ENCODE assay signal across 25 cellular contexts in genomic region chr6:110456694-110457093, GRCh38. TPM values are rescaled to one million over a fixed set of nuclear protein-coding genes. Genes with fewer than 3 reads are reported as not detected.
"Had no signal": no experiment of that assay in that cellular context is flagged by ENCODE, and none has a peak within 500 bp of the region (broad histone marks: within the 10 kb centered on the region; RNA-seq: fewer than 3 reads in every experiment).

No MANE protein-coding gene starts in this region.

- H3K9me3 ChIP-seq: ascending aorta, body of pancreas had no signal

- H3K4me3 Mint-ChIP-seq: activated CD4-positive, alpha-beta memory T cell treated with anti-CD3 and anti-CD28 coated beads for 36 hours; activated CD4-positive, alpha-beta T cell treated with anti-CD3 and anti-CD28 coated beads, Interleukin-2, amount 10 ng/mL, durations not matched to agents 7 days and 5 days; activated naive CD8-positive, alpha-beta T cell treated with anti-CD3 and anti-CD28 coated beads, Interleukin-2, amount 50 U/mL, for 24 hours; activated T-cell treated with anti-CD3 and anti-CD28 coated beads, Interleukin-2, amount 50 U/mL, for 4 hours had no signal

- H3K36me3 ChIP-seq: ascending aorta, cardiac muscle cell had no signal

- H3K9me3 Mint-ChIP-seq: activated CD4-positive, alpha-beta T cell treated with anti-CD3 and anti-CD28 coated beads, Interleukin-2, amount 10 ng/mL, durations not matched to agents 7 days and 5 days had no signal

- DNase-seq: activated CD4-positive, alpha-beta memory T cell treated with anti-CD3 and anti-CD28 coated beads for 36 hours; activated CD4-positive, alpha-beta T cell treated with anti-CD3 and anti-CD28 coated beads, Interleukin-2, amount 10 ng/mL, durations not matched to agents 7 days and 5 days; activated CD4-positive, CD25-positive, alpha-beta regulatory T cell; activated CD8-positive, alpha-beta memory T cell treated with anti-CD3 and anti-CD28 coated beads for 24 hours; activated effector memory CD4-positive, alpha-beta T cell treated with anti-CD3 and anti-CD28 coated beads, Interleukin-2, amount 50 U/mL, for 16 hours; activated naive CD4-positive, alpha-beta T cell treated with Interleukin-2 at 50 U/mL for 16 hours; activated naive CD8-positive, alpha-beta T cell treated with anti-CD3 and anti-CD28 coated beads, Interleukin-2, amount 50 U/mL, for 24 hours; activated T-cell treated with anti-CD3 and anti-CD28 coated beads, Interleukin-2, amount 50 U/mL, for 4 hours; amniotic stem cell; body of pancreas; NCI-H1105 treated with DMSO at 0.1 percent for 48 hours; NCI-H1436 treated with DMSO at 0.1 percent for 48 hours; NCI-H187 treated with DMSO at 0.1 percent for 48 hours; NCI-H2081 treated with DMSO at 0.1 percent for 48 hours; NCI-H2171 treated with DMSO at 0.1 percent for 48 hours; NCI-H226; NCI-H510A; NCI-H526 treated with DMSO at 0.1 percent for 48 hours; PC-3; SIG-M5; T-helper 2 cell had no signal

- H3K27ac Mint-ChIP-seq: activated CD4-positive, alpha-beta memory T cell treated with anti-CD3 and anti-CD28 coated beads for 36 hours; activated CD4-positive, alpha-beta T cell treated with anti-CD3 and anti-CD28 coated beads, Interleukin-2, amount 10 ng/mL, durations not matched to agents 7 days and 5 days; activated naive CD4-positive, alpha-beta T cell treated with anti-CD3 and anti-CD28 coated beads, Interleukin-2, amount 50 U/mL, for 72 hours; activated naive CD8-positive, alpha-beta T cell treated with anti-CD3 and anti-CD28 coated beads, Interleukin-2, amount 50 U/mL, for 24 hours had no signal

- H3K4me1 ChIP-seq: ascending aorta, body of pancreas had no signal

- H3K27me3 ChIP-seq: ascending aorta, body of pancreas, cardiac muscle cell had no signal

- H3K27ac ChIP-seq: ascending aorta, body of pancreas, cardiac muscle cell, VCaP had no signal

- ATAC-seq: activated naive CD4-positive, alpha-beta T cell treated with anti-CD3 and anti-CD28 coated beads, Interleukin-2, amount 50 U/mL, for 72 hours; activated naive CD8-positive, alpha-beta T cell treated with anti-CD3 and anti-CD28 coated beads, Interleukin-2, amount 50 U/mL, for 24 hours; activated T-cell treated with anti-CD3 and anti-CD28 coated beads, Interleukin-2, amount 50 U/mL, for 4 hours; body of pancreas; PC-3 had no signal

- H3K4me3 ChIP-seq: ascending aorta, body of pancreas, cardiac muscle cell had no signal

- H3K4me1 Mint-ChIP-seq: activated CD4-positive, alpha-beta T cell treated with anti-CD3 and anti-CD28 coated beads, Interleukin-2, amount 10 ng/mL, durations not matched to agents 7 days and 5 days; activated naive CD8-positive, alpha-beta T cell treated with anti-CD3 and anti-CD28 coated beads, Interleukin-2, amount 50 U/mL, for 24 hours had no signal

RNA-seq across cellular contexts. Expression of gene SLC22A16, which starts 19.7 kb away (rescaled TPM):
- total RNA-seq: activated CD4-positive, alpha-beta memory T cell treated with anti-CD3 and anti-CD28 coated beads for 36 hours; activated CD4-positive, alpha-beta T cell treated with anti-CD3 and anti-CD28 coated beads, Interleukin-2, amount 10 ng/mL, durations not matched to agents 7 days and 5 days; activated naive CD4-positive, alpha-beta T cell treated with anti-CD3 and anti-CD28 coated beads, Interleukin-2, amount 50 U/mL, for 72 hours; activated T-cell treated with anti-CD3 and anti-CD28 coated beads, Interleukin-2, amount 50 U/mL, for 4 hours; ascending aorta; body of pancreas; cardiac muscle cell; PC-3 had no signal
- polyA plus RNA-seq: cardiac muscle cell had no signal

RNA-seq across cellular contexts. Expression of gene DDO, which starts 41.3 kb away (rescaled TPM):
- total RNA-seq: activated CD4-positive, alpha-beta memory T cell treated with anti-CD3 and anti-CD28 coated beads for 36 hours; activated CD4-positive, alpha-beta T cell treated with anti-CD3 and anti-CD28 coated beads, Interleukin-2, amount 10 ng/mL, durations not matched to agents 7 days and 5 days; activated T-cell treated with anti-CD3 and anti-CD28 coated beads, Interleukin-2, amount 50 U/mL, for 4 hours; PC-3 had no signal
